Comparison of ENCODE assay signal across 9 cellular contexts in genomic region chrX:26783512-26784225, GRCh38.
DNase-seq lines count a peak whose midpoint lies in the region; ATAC-seq and TF ChIP-seq lines count a peak whose summit lies in the region.
"Had no signal": no experiment of that assay in that cellular context is flagged by ENCODE, and none has a peak within 500 bp of the region (broad histone marks: within the 10 kb centered on the region; RNA-seq: fewer than 3 reads in every experiment).

No MANE protein-coding gene starts in this region.

- WGBS in upper lobe of left lung, 2 donors, result 47 to 62% methylated on average over 8 to 10 of the region's 10 CpGs

- no peak overlapping the region for H3K27ac ChIP-seq in upper lobe of left lung

- in situ Hi-C loops in KBM-7 (cut with MboI; ENCODE audit: low pct_unique_long_range_greater_than_20kb, low sequenced_read_pairs), result no loop called here

- TF ChIP-seq POLR2A in upper lobe of left lung (IDR thresholded peaks at IDR 0.05), result no peak

- H3K9me3 ChIP-seq in upper lobe of left lung, result no peaks in the 10 kb centered on the region

- H3K9me3 Mint-ChIP-seq in T-helper 2 cell treated with Interferon-gamma antibody and Interleukin-4, amounts not matched to agents 5 μg/mL and 100 μg/mL, for 36 hours, result peaks cover under 1% of the 10 kb centered on the region

- H3K36me3 ChIP-seq in upper lobe of left lung, result no peaks in the 10 kb centered on the region

- H3K4me3 Mint-ChIP-seq in T-helper 2 cell treated with Interferon-gamma antibody and Interleukin-4, amounts not matched to agents 5 μg/mL and 100 μg/mL, for 36 hours, result no peak overlapping the region

- no peaks in the 10 kb centered on the region for H3K4me1 Mint-ChIP-seq in T-helper 2 cell treated with Interferon-gamma antibody and Interleukin-4, amounts not matched to agents 5 μg/mL and 100 μg/mL, for 36 hours (ENCODE audit: low read depth)
- H3K4me1 Mint-ChIP-seq: naive B cell had no signal

- no peak overlapping the region for H3K4me3 ChIP-seq in upper lobe of left lung

- ATAC-seq in GM18907 (IDR thresholded peaks at IDR 0.05; ENCODE audit: unreplicated experiment) (peak; percentile 92), upper lobe of left lung (ENCODE audit: low FRiP score in 2 of 2) (no peak)

- no peaks in the 10 kb centered on the region for H3K27me3 ChIP-seq in upper lobe of left lung

- H3K4me1 ChIP-seq in upper lobe of left lung, result no peaks in the 10 kb centered on the region

- DNase-seq in DMS114 treated with DMSO at 0.1 percent for 48 hours (lab: John Stamatoyannopoulos, UW; ENCODE audit: unreplicated experiment) (peak; percentile 18), KBM-7 (peak; percentile 71), iPS DF 4.7 (ENCODE audit: extremely low read depth, low spot score) (peak; percentile 30), upper lobe of left lung (no peak), activated gamma-delta T cell (lab: John Stamatoyannopoulos, UW) (no peak), GOT3 (lab: John Stamatoyannopoulos, UW) (no peak)
- DNase-seq in T-helper 2 cell treated with Interferon-gamma antibody and Interleukin-4, amounts not matched to agents 5 μg/mL and 100 μg/mL, for 36 hours (ENCODE audit: low spot score), result peak; percentile 2
- DNase-seq: naive B cell had no signal

- no peaks in the 10 kb centered on the region for H3K27me3 Mint-ChIP-seq in T-helper 2 cell treated with Interferon-gamma antibody and Interleukin-4, amounts not matched to agents 5 μg/mL and 100 μg/mL, for 36 hours (ENCODE audit: low read depth)
- H3K27me3 Mint-ChIP-seq: naive B cell had no signal

- no peak overlapping the region for H3K27ac Mint-ChIP-seq in T-helper 2 cell treated with Interferon-gamma antibody and Interleukin-4, amounts not matched to agents 5 μg/mL and 100 μg/mL, for 36 hours
- H3K27ac Mint-ChIP-seq: naive B cell had no signal

- H3K36me3 Mint-ChIP-seq in T-helper 2 cell treated with Interferon-gamma antibody and Interleukin-4, amounts not matched to agents 5 μg/mL and 100 μg/mL, for 36 hours (ENCODE audit: low read depth), result no peaks in the 10 kb centered on the region
- H3K36me3 Mint-ChIP-seq: naive B cell had no signal

- no peak for TF ChIP-seq EP300 in upper lobe of left lung (IDR thresholded peaks at IDR 0.05)

- peak in 3 of 6 experiments; percentile 10 to 36 (median 29) for TF ChIP-seq CTCF in upper lobe of left lung (IDR thresholded peaks at IDR 0.05)

Comparison
In these comparisons a context has a peak if more than half of its experiments do, and no peak if none do; other contexts are left out.
1. DNase-seq: peak in DMS114 treated with DMSO at 0.1 percent for 48 hours (single experiment), KBM-7 (single experiment), T-helper 2 cell treated with Interferon-gamma antibody and Interleukin-4, amounts not matched to agents 5 μg/mL and 100 μg/mL, for 36 hours (single experiment) and iPS DF 4.7 (single experiment); none in upper lobe of left lung (0 of 2), activated gamma-delta T cell (single experiment) and GOT3 (single experiment).